In the genomic region with DNA sequence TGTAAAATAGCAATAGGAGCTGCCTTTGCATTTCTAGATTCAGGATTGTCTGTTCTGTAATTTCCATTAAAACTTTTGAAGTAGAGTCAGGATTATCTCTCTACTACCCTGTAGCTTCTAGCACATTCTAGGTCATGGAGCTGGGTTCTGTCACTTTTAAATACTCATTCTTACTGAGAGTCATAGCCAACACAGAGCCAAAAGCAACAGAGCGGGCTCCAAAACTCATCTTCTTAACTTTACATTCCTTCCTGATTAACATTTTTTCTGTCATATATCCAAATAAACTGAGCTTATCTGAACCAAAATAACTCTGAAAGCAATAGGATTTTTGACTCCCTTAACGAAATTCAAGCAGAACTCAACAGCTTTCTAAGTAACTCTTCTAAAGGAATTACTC, we compare ENCODE assay signal across 19 cellular contexts. TPM values are rescaled to one million over a fixed set of nuclear protein-coding genes. Genes with fewer than 3 reads are reported as not detected.
DNase-seq lines count a peak whose midpoint lies in the region; ATAC-seq, FAIRE-seq and TF ChIP-seq lines count a peak whose summit lies in the region.
"Had no signal": no experiment of that assay in that cellular context is flagged by ENCODE, and none has a peak within 500 bp of the region (broad histone marks: within the 10 kb centered on the region; RNA-seq: fewer than 3 reads in every experiment).

No MANE protein-coding gene starts in this region.

- CTCF ChIA-PET in K562 (lab: Yijun Ruan, JAX; ENCODE audit: low intra/inter-chr PET ratio) = no interaction called here

- H3K4me3 ChIP-seq in K562 = no peak overlapping the region
- H3K4me3 ChIP-seq in skeletal muscle satellite cell (ENCODE audit: low read length) = no peak overlapping the region
- H3K4me3 ChIP-seq: Peyer's patch had no signal

- H4K20me1 ChIP-seq in K562 (replicated peaks; ENCODE audit: control insufficient read depth, insufficient read depth, low read length) = no peaks in the 10 kb centered on the region

- POLR2A ChIA-PET in K562 (lab: Yijun Ruan, JAX) = interaction anchor here (0.7 to 4.0 kb wide), 5 partner anchors 8 to 29 kb away, joined by 3 to 40 read pairs (median 6); partner anchors contain the start of genes CAMKMT and PREPL

- H3K27me3 ChIP-seq in K562 (ENCODE audit: control insufficient read depth in 2 of 2, insufficient read depth in 2 of 2, low read length in 2 of 2) (no peaks in the 10 kb centered on the region), skeletal muscle satellite cell (ENCODE audit: control insufficient read depth, insufficient read depth, low read length) (no peaks in the 10 kb centered on the region)
- H3K27me3 ChIP-seq: BE2C, Peyer's patch had no signal

- no peak for TF ChIP-seq CTCF in K562 (IDR thresholded peaks at IDR 0.05 in 2 of 3, conservative IDR thresholded peaks at IDR 0.05 in 1 of 3; ENCODE audit: insufficient read depth in 2 of 3, low read depth in 1 of 3, low read length in 3 of 3)

- H3K27ac ChIP-seq in K562 (ENCODE audit: extremely low read depth, low read depth, low read length) = no peak overlapping the region
- H3K27ac ChIP-seq: parathyroid adenoma, Peyer's patch had no signal

- H2AFZ ChIP-seq in K562 (ENCODE audit: low read depth, low read length) = no peak overlapping the region
- H2AFZ ChIP-seq: parathyroid adenoma had no signal

- H3K4me2 ChIP-seq in K562 (ENCODE audit: insufficient read depth, low read length) = no peak overlapping the region
- H3K4me2 ChIP-seq in skeletal muscle satellite cell (ENCODE audit: low read length) = peak overlapping the region; percentile 64

- TF ChIP-seq RAD21 in K562 (CRISPR knock-in tag; conservative IDR thresholded peaks at IDR 0.05 in 1 of 2, IDR thresholded peaks at IDR 0.05 in 1 of 2) = no peak

- intact Hi-C loops in K562 (cut with micrococcal nuclease) (no loop called here), left cardiac atrium (cut with DNase I) (loop anchor here in 1 of 2 donors (5.0 kb wide), 1 partner anchor 106 kb away; no protein-coding TSS in a partner anchor)

- in situ Hi-C loops in K562 (cut with MboI) = no loop called here

- FAIRE-seq in GM18507 (lab: Jason Lieb, UNC) = peak; percentile 21
- peak; percentile 11 for FAIRE-seq in K562 (lab: Jason Lieb, UNC)

- no peaks in the 10 kb centered on the region for H3K9me1 ChIP-seq in K562 (ENCODE audit: control insufficient read depth, insufficient read depth, low read length)

- H3K9ac ChIP-seq in K562 (ENCODE audit: insufficient read depth in 1 of 2, low read depth in 2 of 2, low read length in 2 of 2) (no peak overlapping the region), skeletal muscle satellite cell (ENCODE audit: low read depth, low read length) (no peak overlapping the region)
- H3K9ac ChIP-seq: parathyroid adenoma had no signal

- H3K36me3 ChIP-seq in K562 (ENCODE audit: control insufficient read depth, insufficient read depth, low read length) = peaks cover 14% of the 10 kb centered on the region; the same call in 2 of the 3 replicates
- H3K36me3 ChIP-seq in skeletal muscle satellite cell (ENCODE audit: insufficient read depth, low read length) = peaks cover 9% of the 10 kb centered on the region

- H3K9me3 ChIP-seq in K562 (replicated peaks; ENCODE audit: control insufficient read depth, insufficient read depth, low read depth, low read length) = no peaks in the 10 kb centered on the region
- no peaks in the 10 kb centered on the region for H3K9me3 ChIP-seq in skeletal muscle satellite cell (replicated peaks; ENCODE audit: low read length)
- H3K9me3 ChIP-seq: BE2C, Peyer's patch had no signal

- TF ChIP-seq POLR2A in K562 (conservative IDR thresholded peaks at IDR 0.05) = no peak

- no TSS peak for BruUV-seq in K562 (replicated peaks; lab: Mats Ljungman, UMichigan)

- ATAC-seq in K562 (no peak), left cardiac atrium (peak; percentile 75 to 93), HG03354 (IDR thresholded peaks at IDR 0.05; ENCODE audit: poor library complexity, severe bottlenecking, unreplicated experiment) (no peak), GM19395 (IDR thresholded peaks at IDR 0.05; ENCODE audit: unreplicated experiment) (no peak)
- ATAC-seq: T-cell had no signal

- DNase-seq in GM18507 (ENCODE audit: extremely low spot score, insufficient read length, low read depth) (no peak), K562 (ENCODE audit: extremely low read depth in 1 of 4, low spot score in 3 of 4) (no peak), left cardiac atrium (peak; percentile 36), kidney tubule cell (ENCODE audit: low spot score) (no peak), HuH-7.5 (ENCODE audit: low spot score) (no peak)
- DNase-seq: activated B cell treated with CpG ODN at 0.5 μM for 24 hours; activated naive CD4-positive, alpha-beta T cell treated with anti-CD3 and anti-CD28 coated beads, Interleukin-2, amount 50 U/mL, for 16 hours; BE2C; cerebellar nuclear complex; DMS53; NCI-H2081; NCI-H69; Peyer's patch; stimulated activated CD4-positive, alpha-beta T cell treated with anti-CD3 and anti-CD28 coated beads, Interleukin-12 subunit alpha, Interleukin-12 subunit beta, amount 100 ng/mL, for 4 hours; T-cell had no signal

- TF ChIP-seq EP300 in K562 (IDR thresholded peaks at IDR 0.05; ENCODE audit: low read length) = no peak

- no peaks in the 10 kb centered on the region for H3K4me1 ChIP-seq in K562 (replicated peaks in 1 of 2; ENCODE audit: control insufficient read depth in 2 of 2, insufficient read depth in 2 of 2, low read length in 2 of 2)
- H3K4me1 ChIP-seq in skeletal muscle satellite cell (ENCODE audit: control insufficient read depth, insufficient read depth, low read length) = peaks cover 31% of the 10 kb centered on the region
- H3K4me1 ChIP-seq: BE2C, Peyer's patch had no signal

- WGBS in K562 (ENCODE audit: insufficient coverage, low coverage, missing lambda C conversion rate) = 56% methylated on average over 2 of the region's 2 CpGs

- no peaks in the 10 kb centered on the region for H3K79me2 ChIP-seq in K562 (ENCODE audit: control insufficient read depth, insufficient read depth, low read length)

TF ChIP-seq in K562, 482 proteins besides CTCF, POLR2A, EP300 and RAD21 (continues in another document):
- TF ChIP-seq ZNF655 (CRISPR knock-in tag; IDR thresholded peaks at IDR 0.05) = no peak

RNA-seq across cellular contexts. Expression of gene PREPL, which starts 12.9 kb away (rescaled TPM):
- total RNA-seq in K562 (2011; cell fraction: chromatin; rRNA removed; ENCODE audit: low replicate concordance) = 31.9 and 111 TPM in 2 replicates
- total RNA-seq in K562 (2011; cell fraction: nucleolus; rRNA removed) = 14.8 and 23.8 TPM in 2 replicates
- total RNA-seq in K562 (2011; cell fraction: nucleoplasm; rRNA removed) = 47.1 and 80.1 TPM in 2 replicates
- total RNA-seq in K562 (2014; rRNA removed) (19.7 and 24.1 TPM in 2 replicates), K562 (2014; rRNA removed; fragmentation: Illumina TruSeq; extraction: Trizol) (34.5 and 38.5 TPM in 2 replicates), K562 (2015; rRNA removed; fragmentation: Illumina TruSeq; extraction: Trizol) (25.3 and 26.9 TPM in 2 replicates), K562 (2021) (31.2 and 31.8 TPM in 2 replicates), left cardiac atrium (10 to 100 TPM; 70.4 to 77.4 TPM)
- polyA plus RNA-seq in K562 (2011; rRNA removed) (48.0 and 58.9 TPM in 2 replicates), K562 (2014; fragmentation: Illumina TruSeq; extraction: Trizol) (32.5 and 42.4 TPM in 2 replicates), K562 (2014; fragmentation: Nextera tagmentation; extraction: Ambion mirVana) (10 to 100 TPM; 11.6 to 27.2 TPM), K562 (2014; rRNA removed) (24.3 and 26.7 TPM in 2 replicates)
- polyA plus RNA-seq in K562 (2011; cell fraction: cytosol; rRNA removed) = 9.4 and 20.7 TPM in 2 replicates
- 40.9 and 70.4 TPM in 2 replicates for polyA plus RNA-seq in K562 (2011; cell fraction: nucleus; rRNA removed)
- 19.6 and 40.4 TPM in 2 replicates for polyA plus RNA-seq in K562 (2012)
- polyA minus RNA-seq in K562 (2011; rRNA and poly(A)+ RNA removed) = 59.9 and 61.1 TPM in 2 replicates
- 19.4 and 25.0 TPM in 2 replicates for polyA minus RNA-seq in K562 (2011; cell fraction: cytosol; rRNA and poly(A)+ RNA removed)
- polyA minus RNA-seq in K562 (2011; cell fraction: nucleus; rRNA and poly(A)+ RNA removed) = 21.3 and 44.3 TPM in 2 replicates
- 43.6 and 48.1 TPM in 2 replicates for total RNA-seq in skeletal muscle satellite cell (2012; rRNA removed)

RNA-seq across cellular contexts. Expression of gene CAMKMT, which starts 13.4 kb away (rescaled TPM):
- 22.9 and 51.6 TPM in 2 replicates for total RNA-seq in K562 (2011; cell fraction: chromatin; rRNA removed; ENCODE audit: low replicate concordance)
- total RNA-seq in K562 (2011; cell fraction: nucleolus; rRNA removed) = 16.5 and 18.6 TPM in 2 replicates
- total RNA-seq in K562 (2011; cell fraction: nucleoplasm; rRNA removed) = 28.8 and 48.7 TPM in 2 replicates
- total RNA-seq in K562 (2014; rRNA removed) = 5.2 and 13.3 TPM in 2 replicates
- total RNA-seq in K562 (2014; rRNA removed; fragmentation: Illumina TruSeq; extraction: Trizol) = 9.7 and 10.0 TPM in 2 replicates
- 6.6 and 7.4 TPM in 2 replicates for total RNA-seq in K562 (2015; rRNA removed; fragmentation: Illumina TruSeq; extraction: Trizol)
- total RNA-seq in K562 (2021) = 8.5 and 8.8 TPM in 2 replicates
- polyA plus RNA-seq in K562 (2011; rRNA removed) = 8.7 and 15.3 TPM in 2 replicates
- 2.9 and 7.0 TPM in 2 replicates for polyA plus RNA-seq in K562 (2011; cell fraction: cytosol; rRNA removed)
- polyA plus RNA-seq in K562 (2011; cell fraction: nucleus; rRNA removed) = 8.6 TPM in 2 replicates
- 6.3 and 7.5 TPM in 2 replicates for polyA plus RNA-seq in K562 (2012)
- 7.6 and 8.8 TPM in 2 replicates for polyA plus RNA-seq in K562 (2014; fragmentation: Illumina TruSeq; extraction: Trizol)
- polyA plus RNA-seq in K562 (2014; fragmentation: Nextera tagmentation; extraction: Ambion mirVana) = 1 to 10 TPM; 1.6 to 1.8 TPM
- 7.3 and 8.6 TPM in 2 replicates for polyA plus RNA-seq in K562 (2014; rRNA removed)
- 16.1 and 18.8 TPM in 2 replicates for polyA minus RNA-seq in K562 (2011; rRNA and poly(A)+ RNA removed)
- polyA minus RNA-seq in K562 (2011; cell fraction: cytosol; rRNA and poly(A)+ RNA removed) = 5.5 and 6.3 TPM in 2 replicates
- polyA minus RNA-seq in K562 (2011; cell fraction: nucleus; rRNA and poly(A)+ RNA removed) = 27.3 and 41.9 TPM in 2 replicates
- 1 to 10 TPM; 6.6 to 7.1 TPM for total RNA-seq in left cardiac atrium
- total RNA-seq in skeletal muscle satellite cell (2012; rRNA removed) = 8.6 and 9.0 TPM in 2 replicates

Comparison
In these comparisons a context has a peak if more than half of its experiments do, and no peak if none do; other contexts are left out.
1. ATAC-seq: peak in left cardiac atrium (2 of 2); none in K562 (single experiment), HG03354 (single experiment) and GM19395 (single experiment).